10 cellular contexts compared by ENCODE assay signal in genomic region chr22:36493690-36494110, GRCh38. TPM values are rescaled to one million over a fixed set of nuclear protein-coding genes. Genes with fewer than 3 reads are reported as not detected.
DNase-seq lines count a peak whose midpoint lies in the region; ATAC-seq, FAIRE-seq and TF ChIP-seq lines count a peak whose summit lies in the region.
"Had no signal": no experiment of that assay in that cellular context is flagged by ENCODE, and none has a peak within 500 bp of the region (broad histone marks: within the 10 kb centered on the region; RNA-seq: fewer than 3 reads in every experiment).

No MANE protein-coding gene starts in this region.

- H3K36me3 ChIP-seq in colonic mucosa (no peaks in the 10 kb centered on the region), tibial artery (peaks cover 13 to 89% (median 34%) of the 10 kb centered on the region in 3 donors)

- ATAC-seq in SK-N-SH treated with all-trans-retinoic acid at 6 μM for 48 hours: no peak

- intact Hi-C loops in colonic mucosa (cut with DNase I): no loop called here
- intact Hi-C loops in tibial artery (cut with DNase I; ENCODE audit: low total_unique reads): no loop called here

- H3K27me3 Mint-ChIP-seq in T-helper 1 cell treated with Interleukin-12 subunit alpha and Interleukin-12 subunit beta and Interleukin-4 antibody, amounts not matched to agents 30 μg/mL and 1 μg/mL, for 36 hours (ENCODE audit: low read depth): no peaks in the 10 kb centered on the region

- peaks cover 8% of the 10 kb centered on the region for H3K36me3 Mint-ChIP-seq in T-helper 1 cell treated with Interleukin-12 subunit alpha and Interleukin-12 subunit beta and Interleukin-4 antibody, amounts not matched to agents 30 μg/mL and 1 μg/mL, for 36 hours (ENCODE audit: low read depth)

- FAIRE-seq in RCC 7860 (lab: Jason Lieb, UNC): no peak
- FAIRE-seq: A204.1 had no signal

- no peak overlapping the region for H3K4me3 Mint-ChIP-seq in T-helper 1 cell treated with Interleukin-12 subunit alpha and Interleukin-12 subunit beta and Interleukin-4 antibody, amounts not matched to agents 30 μg/mL and 1 μg/mL, for 36 hours

- in situ Hi-C loops in KBM-7 (cut with MboI; ENCODE audit: low pct_unique_long_range_greater_than_20kb, low sequenced_read_pairs): loop anchor here (25.0 kb wide), 1 partner anchor 306 kb away; no protein-coding TSS in a partner anchor

- H3K27ac Mint-ChIP-seq in T-helper 1 cell treated with Interleukin-12 subunit alpha and Interleukin-12 subunit beta and Interleukin-4 antibody, amounts not matched to agents 30 μg/mL and 1 μg/mL, for 36 hours: peak overlapping the region; percentile 67

- H3K27me3 ChIP-seq in colonic mucosa (no peaks in the 10 kb centered on the region), tibial artery (no peaks in the 10 kb centered on the region)
- H3K27me3 ChIP-seq: MG63 had no signal

- no peaks in the 10 kb centered on the region for H3K9me3 Mint-ChIP-seq in T-helper 1 cell treated with Interleukin-12 subunit alpha and Interleukin-12 subunit beta and Interleukin-4 antibody, amounts not matched to agents 30 μg/mL and 1 μg/mL, for 36 hours

- DNase-seq in T-helper 1 cell (no peak), KBM-7 (peak; percentile 90), colonic mucosa (peak; percentile 26), tibial artery (peak; percentile 61 to 76), NCI-H446 treated with DMSO at 0.1 percent for 48 hours (lab: John Stamatoyannopoulos, UW) (no peak), RCC 7860 (ENCODE audit: low spot score) (no peak)
- DNase-seq: MG63 had no signal

- no peak overlapping the region for H3K9ac ChIP-seq in colonic mucosa (ENCODE audit: low read depth in 2 of 2, low read length in 2 of 2)

- peaks cover 7% of the 10 kb centered on the region for H3K4me1 Mint-ChIP-seq in T-helper 1 cell treated with Interleukin-12 subunit alpha and Interleukin-12 subunit beta and Interleukin-4 antibody, amounts not matched to agents 30 μg/mL and 1 μg/mL, for 36 hours (ENCODE audit: low read depth)

- no peaks in the 10 kb centered on the region for H3K9me3 ChIP-seq in colonic mucosa
- no peaks in the 10 kb centered on the region for H3K9me3 ChIP-seq in tibial artery
- H3K9me3 ChIP-seq: MG63 had no signal

- TF ChIP-seq CTCF in colonic mucosa (IDR thresholded peaks at IDR 0.05): no peak
- no peak for TF ChIP-seq CTCF in tibial artery (IDR thresholded peaks at IDR 0.05)

- H3K4me3 ChIP-seq in colonic mucosa (no peak overlapping the region), tibial artery (no peak overlapping the region)
- H3K4me3 ChIP-seq: MG63 had no signal

- H3K4me1 ChIP-seq in colonic mucosa (no peaks in the 10 kb centered on the region), tibial artery (no peaks in the 10 kb centered on the region)

- H3K27ac ChIP-seq in colonic mucosa: no peak overlapping the region
- no peak overlapping the region for H3K27ac ChIP-seq in tibial artery

TF ChIP-seq in SK-N-SH treated with all-trans-retinoic acid at 6 μM for 48 hours, 23 proteins besides CTCF, POLR2A, EP300 and RAD21:
- TF ChIP-seq OSR1 (CRISPR knock-in tag; IDR thresholded peaks at IDR 0.05) (no peak), SNAI2 (CRISPR knock-in tag; IDR thresholded peaks at IDR 0.05) (no peak), ARNTL (CRISPR knock-in tag; IDR thresholded peaks at IDR 0.05; ENCODE audit: borderline replicate concordance, low read depth) (no peak), CSDC2 (CRISPR knock-in tag; IDR thresholded peaks at IDR 0.05) (no peak), ZC3H10 (CRISPR knock-in tag; IDR thresholded peaks at IDR 0.05) (no peak), CSRNP3 (CRISPR knock-in tag; IDR thresholded peaks at IDR 0.05) (no peak), ZNF565 (CRISPR knock-in tag; conservative IDR thresholded peaks at IDR 0.05; ENCODE audit: low read depth) (no peak), GLIS3 (CRISPR knock-in tag; IDR thresholded peaks at IDR 0.05) (no peak), CREB5 (CRISPR knock-in tag; IDR thresholded peaks at IDR 0.05; ENCODE audit: low read depth) (no peak), ZNF70 (CRISPR knock-in tag; IDR thresholded peaks at IDR 0.05) (no peak), ESRRG (CRISPR knock-in tag; IDR thresholded peaks at IDR 0.05) (no peak), POU6F1 (CRISPR knock-in tag; IDR thresholded peaks at IDR 0.05; ENCODE audit: borderline replicate concordance, low read depth) (no peak)

RNA-seq across cellular contexts. Expression of gene TXN2, which starts 12.3 kb away (rescaled TPM):
- total RNA-seq in colonic mucosa: 100 to 1,000 TPM; 101 to 142 TPM

RNA-seq across cellular contexts. Expression of gene FOXRED2, which starts 13.1 kb away (rescaled TPM):
- 10 to 100 TPM in 1 of 2 donors, 1 to 10 TPM in 1; 3.6 to 14.3 TPM for total RNA-seq in colonic mucosa

RNA-seq across cellular contexts. Expression of gene EIF3D, which starts 35.3 kb away (rescaled TPM):
- 100 to 1,000 TPM; 148 to 160 TPM for total RNA-seq in colonic mucosa

Comparison
In these comparisons a context has a peak if more than half of its experiments do, and no peak if none do; other contexts are left out.
1. DNase-seq: peak in KBM-7 (single experiment), colonic mucosa (single experiment) and tibial artery (2 of 2); none in T-helper 1 cell (0 of 5), NCI-H446 treated with DMSO at 0.1 percent for 48 hours (single experiment) and RCC 7860 (single experiment).